ENCODE assay signal across 8 cellular contexts in genomic region chr1:114345930-114346479, GRCh38.
DNase-seq lines count a peak whose midpoint lies in the region; ATAC-seq, FAIRE-seq and TF ChIP-seq lines count a peak whose summit lies in the region.

No MANE protein-coding gene starts in this region.

- H3K4me1 ChIP-seq in RWPE2 (ENCODE audit: insufficient read depth, poor library complexity, severe bottlenecking) (no peaks in the 10 kb centered on the region), endothelial cell of umbilical vein (ENCODE audit: control insufficient read depth, extremely low read depth, insufficient read depth, low read length) (peaks cover 7% of the 10 kb centered on the region)

- ATAC-seq in HG03039 (IDR thresholded peaks at IDR 0.05; ENCODE audit: unreplicated experiment) (peak; percentile 20), RWPE2 (ENCODE audit: low read depth) (peak; percentile 73), naive B cell (ENCODE audit: low read depth in 2 of 2) (peak; percentile 17 to 23)

- H3K9me3 ChIP-seq in RWPE2 (ENCODE audit: severe bottlenecking) = no peaks in the 10 kb centered on the region
- H3K9me3 ChIP-seq in endothelial cell of umbilical vein (replicated peaks; ENCODE audit: control insufficient read depth, insufficient read depth, low read length) = no peaks in the 10 kb centered on the region

- H3K4me3 Mint-ChIP-seq in activated naive CD4-positive, alpha-beta T cell treated with anti-CD3 and anti-CD28 coated beads for 36 hours = peak overlapping the region; percentile 84
- peak overlapping the region; percentile 80 to 98 (median 94) for H3K4me3 Mint-ChIP-seq in naive B cell

- TF ChIP-seq POLR2A in endothelial cell of umbilical vein (IDR thresholded peaks at IDR 0.05; ENCODE audit: low read depth, low read length) = no peak

- H4K20me1 ChIP-seq in endothelial cell of umbilical vein (replicated peaks; ENCODE audit: control insufficient read depth, extremely low read depth, insufficient read depth, low read length) = no peaks in the 10 kb centered on the region

- no TSS peak for BruUV-seq in endothelial cell of umbilical vein (replicated peaks; lab: Mats Ljungman, UMichigan)

- peak overlapping the region; percentile 89 for H3K4me2 ChIP-seq in endothelial cell of umbilical vein (ENCODE audit: insufficient read depth, low read length)

- intact Hi-C loops in activated naive CD4-positive, alpha-beta T cell treated with anti-CD3 and anti-CD28 coated beads for 36 hours (cut with micrococcal nuclease) = loop anchor here (1.0 to 10.0 kb wide), 13 partner anchors 82 to 767 kb away; partner anchors contain the start of genes BCAS2, CSDE1, DENND2C and NRAS
- intact Hi-C loops in endothelial cell of umbilical vein (cut with micrococcal nuclease) = loop anchor here (1.0 to 10.0 kb wide), 11 partner anchors 82 to 767 kb away; partner anchors contain the start of genes BCAS2, DENND2C and NRAS

- H3K27ac Mint-ChIP-seq in activated naive CD4-positive, alpha-beta T cell treated with anti-CD3 and anti-CD28 coated beads for 36 hours = peak overlapping the region; percentile 80
- H3K27ac Mint-ChIP-seq in naive B cell = peak overlapping the region in 4 of 6 donors; percentile 44 to 94 (median 62)

- dilution Hi-C loops in endothelial cell of umbilical vein (cut with MboI; ENCODE audit: extremely low pct_ligation_motif_present, low sequenced_read_pairs) = no loop called here

- H3K9ac ChIP-seq in endothelial cell of umbilical vein (replicated peaks; ENCODE audit: extremely low read depth, insufficient read depth, low read length) = peak overlapping the region; percentile 12

- peak; percentile 42 for FAIRE-seq in endothelial cell of umbilical vein (lab: Jason Lieb, UNC)

- H3K36me3 ChIP-seq in RWPE2 (ENCODE audit: low read depth) (no peaks in the 10 kb centered on the region), endothelial cell of umbilical vein (ENCODE audit: control insufficient read depth in 2 of 2, extremely low read depth in 1 of 2, insufficient read depth in 2 of 2, low read length in 2 of 2) (no peaks in the 10 kb centered on the region)

- no peaks in the 10 kb centered on the region for H3K79me2 ChIP-seq in endothelial cell of umbilical vein (ENCODE audit: control insufficient read depth, insufficient read depth, low read length)

- no peak overlapping the region for H3K27ac ChIP-seq in RWPE2 (ENCODE audit: poor library complexity, severe bottlenecking)
- no peak overlapping the region for H3K27ac ChIP-seq in endothelial cell of umbilical vein (ENCODE audit: insufficient read depth, low read depth, low read length)

- H2AFZ ChIP-seq in endothelial cell of umbilical vein (ENCODE audit: low read depth, low read length) = peak overlapping the region; percentile 94

- H3K4me1 Mint-ChIP-seq in activated naive CD4-positive, alpha-beta T cell treated with anti-CD3 and anti-CD28 coated beads for 36 hours (ENCODE audit: low read depth) = peaks cover 23% of the 10 kb centered on the region
- peaks cover 11 to 21% (median 12%) of the 10 kb centered on the region in 3 donors for H3K4me1 Mint-ChIP-seq in naive B cell

- peaks cover 4% of the 10 kb centered on the region for H3K9me3 Mint-ChIP-seq in activated naive CD4-positive, alpha-beta T cell treated with anti-CD3 and anti-CD28 coated beads for 36 hours
- H3K9me3 Mint-ChIP-seq in naive B cell = peaks cover 0 to 2% (median 0%) of the 10 kb centered on the region in 7 donors

- CTCF ChIA-PET in activated naive CD4-positive, alpha-beta T cell treated with anti-CD3 and anti-CD28 coated beads for 36 hours (lab: Charles Lee) = interaction anchor here (0.6 to 4.3 kb wide), 20 partner anchors 9 to 707 kb away, joined by 3 to 31 read pairs (median 4); partner anchors contain the start of genes BCAS2, DENND2C, NRAS and OLFML3
- CTCF ChIA-PET in endothelial cell of umbilical vein (lab: Charles Lee) = interaction anchor here (1.0 to 4.0 kb wide), 9 partner anchors 63 to 707 kb away, joined by 3 to 17 read pairs (median 4); no protein-coding TSS in a partner anchor

- TF ChIP-seq CTCF in RWPE2 (IDR thresholded peaks at IDR 0.05; ENCODE audit: poor library complexity, severe bottlenecking) = no peak
- no peak for TF ChIP-seq CTCF in endothelial cell of umbilical vein (IDR thresholded peaks at IDR 0.05; ENCODE audit: extremely low read depth in 1 of 2, insufficient read depth in 1 of 2, low read depth in 1 of 2, low read length in 2 of 2)

- no peak for DNase-seq in activated naive CD4-positive, alpha-beta T cell treated with anti-CD3 and anti-CD28 coated beads for 36 hours
- no peak for DNase-seq in activated naive CD4-positive, alpha-beta T cell (lab: John Stamatoyannopoulos, UW)
- no peak for DNase-seq in RWPE2 (ENCODE audit: low spot score)
- peak; percentile 2 for DNase-seq in endothelial cell of umbilical vein (ENCODE audit: low read depth, low spot score)
- DNase-seq in naive B cell = no peak
- no peak for DNase-seq in SIG-M5 (lab: John Stamatoyannopoulos, UW)
- no peak for DNase-seq in stimulated activated CD4-positive, alpha-beta T cell treated with anti-CD3 and anti-CD28 coated beads, Interleukin-2, amount 100 ng/mL, for 24 hours

- H3K27me3 ChIP-seq in RWPE2 (ENCODE audit: insufficient read depth, poor library complexity, severe bottlenecking) (no peaks in the 10 kb centered on the region), endothelial cell of umbilical vein (ENCODE audit: control insufficient read depth in 2 of 2, insufficient read depth in 2 of 2, low read length in 2 of 2) (peaks cover 0 to 2% of the 10 kb centered on the region in 2 experiments)

- H3K4me3 ChIP-seq in RWPE2 (ENCODE audit: severe bottlenecking) (peak overlapping the region; percentile 32), endothelial cell of umbilical vein (replicated peaks in 1 of 3; ENCODE audit: insufficient read depth in 1 of 3, low read depth in 1 of 3, low read length in 3 of 3) (peak overlapping the region; percentile 15 to 63 (median 35))

- POLR2A ChIA-PET in endothelial cell of umbilical vein (lab: Charles Lee) = no interaction called here

- H3K9me1 ChIP-seq in endothelial cell of umbilical vein (replicated peaks; ENCODE audit: control insufficient read depth, extremely low read depth, insufficient read depth, low read length) = no peaks in the 10 kb centered on the region

- no peaks in the 10 kb centered on the region for H3K36me3 Mint-ChIP-seq in activated naive CD4-positive, alpha-beta T cell treated with anti-CD3 and anti-CD28 coated beads for 36 hours (ENCODE audit: low read depth)
- no peaks in the 10 kb centered on the region for H3K36me3 Mint-ChIP-seq in naive B cell

- H3K27me3 Mint-ChIP-seq in activated naive CD4-positive, alpha-beta T cell treated with anti-CD3 and anti-CD28 coated beads for 36 hours (ENCODE audit: low read depth) = no peaks in the 10 kb centered on the region
- peaks cover 9 to 28% (median 20%) of the 10 kb centered on the region in 3 donors for H3K27me3 Mint-ChIP-seq in naive B cell

TF ChIP-seq in endothelial cell of umbilical vein, 7 proteins besides CTCF, POLR2A, EP300 and RAD21:
- TF ChIP-seq POLR2AphosphoS5 (IDR thresholded peaks at IDR 0.05; ENCODE audit: insufficient read depth, low read depth, low read length) (no peak), JUN (IDR thresholded peaks at IDR 0.05; ENCODE audit: borderline replicate concordance, insufficient read depth, insufficient read length, low read depth) (no peak), EZH2 (IDR thresholded peaks at IDR 0.05; ENCODE audit: borderline replicate concordance, low read depth, low read length, severe bottlenecking) (no peak), GATA2 (IDR thresholded peaks at IDR 0.05; ENCODE audit: insufficient read depth, insufficient read length, low read depth, low read length) (no peak), MAX (IDR thresholded peaks at IDR 0.05; ENCODE audit: insufficient read depth, insufficient read length) (no peak), FOS (IDR thresholded peaks at IDR 0.05; ENCODE audit: borderline replicate concordance, insufficient read depth, low read length) (no peak), MYC (IDR thresholded peaks at IDR 0.05; ENCODE audit: low read depth, low read length) (no peak)

Comparison
In these comparisons a context has a peak if more than half of its experiments do, and no peak if none do; other contexts are left out.
1. ATAC-seq: peak in every context shown above with its lines; median percentile 73 in RWPE2; 20 in HG03039; 20 in naive B cell.